ENCODE assay signal across 14 cellular contexts in genomic region chr16:87496101-87496801, GRCh38. TPM values are rescaled to one million over a fixed set of nuclear protein-coding genes. Genes with fewer than 3 reads are reported as not detected.
DNase-seq lines count a peak whose midpoint lies in the region; ATAC-seq and TF ChIP-seq lines count a peak whose summit lies in the region.
"Had no signal": no experiment of that assay in that cellular context is flagged by ENCODE, and none has a peak within 500 bp of the region (broad histone marks: within the 10 kb centered on the region; RNA-seq: fewer than 3 reads in every experiment).

No MANE protein-coding gene starts in this region.

- peaks cover 25% of the 10 kb centered on the region for H3K4me1 Mint-ChIP-seq in activated naive CD4-positive, alpha-beta T cell treated with anti-CD3 and anti-CD28 coated beads for 36 hours (ENCODE audit: low read depth)
- H3K4me1 Mint-ChIP-seq in chondrocyte (ENCODE audit: low read depth): peaks cover 36% of the 10 kb centered on the region

- H3K36me3 ChIP-seq in testis (ENCODE audit: low read depth, missing control alignments): no peaks in the 10 kb centered on the region
- H3K36me3 ChIP-seq: suprapubic skin had no signal

- H3K27ac Mint-ChIP-seq in activated naive CD4-positive, alpha-beta T cell treated with anti-CD3 and anti-CD28 coated beads for 36 hours: no peak overlapping the region
- no peak overlapping the region for H3K27ac Mint-ChIP-seq in activated naive CD4-positive, alpha-beta T cell treated with anti-CD3 and anti-CD28 coated beads, Interleukin-2, amount 50 U/mL, for 72 hours
- H3K27ac Mint-ChIP-seq in chondrocyte (ENCODE audit: unreplicated experiment): no peak overlapping the region
- H3K27ac Mint-ChIP-seq: activated CD8-positive, alpha-beta memory T cell treated with anti-CD3 and anti-CD28 coated beads, Interleukin-2, amount 10 ng/mL, durations not matched to agents 7 days and 5 days; nephron had no signal

- TF ChIP-seq POLR2A in testis (IDR thresholded peaks at IDR 0.05): no peak

- H3K27me3 ChIP-seq in testis: no peaks in the 10 kb centered on the region
- H3K27me3 ChIP-seq: suprapubic skin had no signal

- 82 to 91% methylated on average over 8 to 13 of the region's 13 CpGs for WGBS in testis, 2 donors

- TF ChIP-seq CTCF in chondrocyte (IDR thresholded peaks at IDR 0.05) (no peak), testis (IDR thresholded peaks at IDR 0.05) (no peak)

- H3K4me3 Mint-ChIP-seq in activated naive CD4-positive, alpha-beta T cell treated with anti-CD3 and anti-CD28 coated beads for 36 hours: no peak overlapping the region
- H3K4me3 Mint-ChIP-seq in chondrocyte (ENCODE audit: unreplicated experiment): no peak overlapping the region
- H3K4me3 Mint-ChIP-seq: activated CD8-positive, alpha-beta memory T cell treated with anti-CD3 and anti-CD28 coated beads, Interleukin-2, amount 10 ng/mL, durations not matched to agents 7 days and 5 days; nephron had no signal

- H3K36me3 Mint-ChIP-seq in activated naive CD4-positive, alpha-beta T cell treated with anti-CD3 and anti-CD28 coated beads for 36 hours (ENCODE audit: low read depth): peaks cover 2% of the 10 kb centered on the region
- peaks cover 0 to 4% of the 10 kb centered on the region in 2 donors for H3K36me3 Mint-ChIP-seq in activated naive CD4-positive, alpha-beta T cell treated with anti-CD3 and anti-CD28 coated beads, Interleukin-2, amount 50 U/mL, for 72 hours
- peaks cover under 1% of the 10 kb centered on the region for H3K36me3 Mint-ChIP-seq in chondrocyte (ENCODE audit: low read depth)
- H3K36me3 Mint-ChIP-seq: activated CD8-positive, alpha-beta memory T cell treated with anti-CD3 and anti-CD28 coated beads, Interleukin-2, amount 10 ng/mL, durations not matched to agents 7 days and 5 days had no signal

- intact Hi-C loops in activated naive CD4-positive, alpha-beta T cell treated with anti-CD3 and anti-CD28 coated beads for 36 hours (cut with micrococcal nuclease): loop anchor here (1.0 to 10.0 kb wide), 4 partner anchors 42 to 941 kb away; partner anchors contain the start of gene MTHFSD
- intact Hi-C loops in testis (cut with DNase I; ENCODE audit: low total_unique reads): no loop called here

- no peaks in the 10 kb centered on the region for H3K27me3 Mint-ChIP-seq in activated naive CD4-positive, alpha-beta T cell treated with anti-CD3 and anti-CD28 coated beads for 36 hours (ENCODE audit: low read depth)
- no peaks in the 10 kb centered on the region for H3K27me3 Mint-ChIP-seq in chondrocyte (ENCODE audit: low read depth)

- peaks cover 8% of the 10 kb centered on the region for H3K4me1 ChIP-seq in testis

- CTCF ChIA-PET in activated naive CD4-positive, alpha-beta T cell treated with anti-CD3 and anti-CD28 coated beads for 36 hours (lab: Charles Lee): no interaction called here

- H3K9me3 ChIP-seq in testis: no peaks in the 10 kb centered on the region
- H3K9me3 ChIP-seq: suprapubic skin had no signal

- no peak for ATAC-seq in activated naive CD4-positive, alpha-beta T cell treated with anti-CD3 and anti-CD28 coated beads, Interleukin-2, amount 50 U/mL, for 72 hours
- ATAC-seq in HG03196 (IDR thresholded peaks at IDR 0.05; ENCODE audit: unreplicated experiment): peak; percentile 36
- ATAC-seq in stimulated activated naive CD8-positive, alpha-beta T cell treated with anti-CD3 and anti-CD28 coated beads, Interleukin-15, Interleukin-2, amounts not matched to agents 100 U/mL and 50 U/mL, for 24 hours: peak; percentile 40
- no peak for ATAC-seq in GM19328 (IDR thresholded peaks at IDR 0.05; ENCODE audit: unreplicated experiment)
- ATAC-seq: activated CD8-positive, alpha-beta memory T cell treated with anti-CD3 and anti-CD28 coated beads, Interleukin-2, amount 10 ng/mL, durations not matched to agents 7 days and 5 days had no signal

- H3K27ac ChIP-seq in testis: no peak overlapping the region
- H3K27ac ChIP-seq: suprapubic skin had no signal

- no peaks in the 10 kb centered on the region for H3K9me3 Mint-ChIP-seq in activated naive CD4-positive, alpha-beta T cell treated with anti-CD3 and anti-CD28 coated beads for 36 hours
- H3K9me3 Mint-ChIP-seq in activated naive CD4-positive, alpha-beta T cell treated with anti-CD3 and anti-CD28 coated beads, Interleukin-2, amount 50 U/mL, for 72 hours: no peaks in the 10 kb centered on the region
- H3K9me3 Mint-ChIP-seq in chondrocyte (ENCODE audit: low read depth): no peaks in the 10 kb centered on the region
- H3K9me3 Mint-ChIP-seq: nephron had no signal

- H3K4me3 ChIP-seq in testis: no peak overlapping the region
- H3K4me3 ChIP-seq: suprapubic skin had no signal

- peak; percentile 78 for DNase-seq in activated naive CD4-positive, alpha-beta T cell treated with anti-CD3 and anti-CD28 coated beads for 36 hours
- no peak for DNase-seq in activated naive CD4-positive, alpha-beta T cell treated with anti-CD3 and anti-CD28 coated beads, Interleukin-2, amount 50 U/mL, for 72 hours (ENCODE audit: low spot score in 2 of 2)
- DNase-seq in chondrocyte (ENCODE audit: low spot score) (peak; percentile 76), testis (no peak), NCI-H2029 (lab: John Stamatoyannopoulos, UW) (no peak)
- DNase-seq in stimulated activated naive CD8-positive, alpha-beta T cell treated with anti-CD3 and anti-CD28 coated beads, Interleukin-15, Interleukin-2, amounts not matched to agents 100 U/mL and 50 U/mL, for 24 hours: peak; percentile 36
- DNase-seq: activated CD8-positive, alpha-beta memory T cell treated with anti-CD3 and anti-CD28 coated beads, Interleukin-2, amount 10 ng/mL, durations not matched to agents 7 days and 5 days; C1 segment of cervical spinal cord; islet precursor cell; NCI-H1436 treated with DMSO at 0.1 percent for 48 hours had no signal

RNA-seq across cellular contexts. Expression of gene ZCCHC14, which starts 3.4 kb away (rescaled TPM):
- 10 to 100 TPM; 12.4 to 13.9 TPM for total RNA-seq in activated naive CD4-positive, alpha-beta T cell treated with anti-CD3 and anti-CD28 coated beads for 36 hours
- 10 to 100 TPM in 1 of 2 donors, 1 to 10 TPM in 1; 5.6 to 17.9 TPM for total RNA-seq in activated naive CD4-positive, alpha-beta T cell treated with anti-CD3 and anti-CD28 coated beads, Interleukin-2, amount 50 U/mL, for 72 hours
- total RNA-seq in chondrocyte: 28.0 to 29.6 TPM (median 29.6 TPM) in 3 replicates
- 10 to 100 TPM; 82.3 to 94.0 TPM for total RNA-seq in testis
- 130 TPM for polyA plus RNA-seq in testis (ENCODE audit: insufficient read depth, low read depth, low replicate concordance)

Comparison
In these comparisons a context has a peak if more than half of its experiments do, and no peak if none do; other contexts are left out.
1. DNase-seq: peak in activated naive CD4-positive, alpha-beta T cell treated with anti-CD3 and anti-CD28 coated beads for 36 hours (single experiment), chondrocyte (single experiment) and stimulated activated naive CD8-positive, alpha-beta T cell treated with anti-CD3 and anti-CD28 coated beads, Interleukin-15, Interleukin-2, amounts not matched to agents 100 U/mL and 50 U/mL, for 24 hours (single experiment); none in activated naive CD4-positive, alpha-beta T cell treated with anti-CD3 and anti-CD28 coated beads, Interleukin-2, amount 50 U/mL, for 72 hours (0 of 2), testis (single experiment) and NCI-H2029 (single experiment).
2. ATAC-seq: peak in HG03196 (single experiment) and stimulated activated naive CD8-positive, alpha-beta T cell treated with anti-CD3 and anti-CD28 coated beads, Interleukin-15, Interleukin-2, amounts not matched to agents 100 U/mL and 50 U/mL, for 24 hours (single experiment); none in activated naive CD4-positive, alpha-beta T cell treated with anti-CD3 and anti-CD28 coated beads, Interleukin-2, amount 50 U/mL, for 72 hours (0 of 2) and GM19328 (single experiment).